ENCODE assay signal across 8 cellular contexts in genomic region chr16:58685084-58685449, GRCh38. TPM values are rescaled to one million over a fixed set of nuclear protein-coding genes. Genes with fewer than 3 reads are reported as not detected.
A peak's percentile ranks its signal among the peaks of the same experiment; 100 is the strongest.
DNase-seq lines count a peak whose midpoint lies in the region; ATAC-seq and TF ChIP-seq lines count a peak whose summit lies in the region.

No MANE protein-coding gene starts in this region.

- peaks cover 3 to 10% of the 10 kb centered on the region in 2 donors for H3K36me3 Mint-ChIP-seq in CD4-positive, alpha-beta memory T cell

- peak overlapping the region; percentile 46 to 82 for H3K4me3 ChIP-seq in CD4-positive, alpha-beta memory T cell (ENCODE audit: low read length in 2 of 2)
- H3K4me3 ChIP-seq in MM.1S (ENCODE audit: low read length) (peak overlapping the region; percentile 79), endocrine pancreas (ENCODE audit: control insufficient read depth, insufficient read depth, low read length) (peak overlapping the region; percentile 24), ovary (peak overlapping the region; percentile 81), left lung (peak overlapping the region in 1 of 2 donors; percentile 77)

- H3K9me3 Mint-ChIP-seq in CD4-positive, alpha-beta memory T cell, result peaks cover 0 to 2% (median 0%) of the 10 kb centered on the region in 8 donors

- intact Hi-C loops in CD4-positive, alpha-beta memory T cell (cut with micrococcal nuclease), result no loop called here
- intact Hi-C loops in ovary (cut with DNase I) (no loop called here), left lung (cut with DNase I) (no loop called here)

- no peaks in the 10 kb centered on the region for H3K9me3 ChIP-seq in CD4-positive, alpha-beta memory T cell (ENCODE audit: control insufficient read depth in 1 of 2, low read length in 2 of 2)
- H3K9me3 ChIP-seq in MM.1S (replicated peaks; ENCODE audit: insufficient read depth, low read length), result no peaks in the 10 kb centered on the region
- no peaks in the 10 kb centered on the region for H3K9me3 ChIP-seq in endocrine pancreas (ENCODE audit: control insufficient read depth, low read length)
- H3K9me3 ChIP-seq in ovary, result no peaks in the 10 kb centered on the region
- H3K9me3 ChIP-seq in left lung, result no peaks in the 10 kb centered on the region

- H3K9ac ChIP-seq in MM.1S (ENCODE audit: low read length), result no peak overlapping the region
- H3K9ac ChIP-seq in endocrine pancreas (ENCODE audit: control insufficient read depth, insufficient read depth, low read length), result no peak overlapping the region

- ATAC-seq in HG03159 (IDR thresholded peaks at IDR 0.05; ENCODE audit: unreplicated experiment), result no peak
- no peak for ATAC-seq in left lung

- H3K27ac ChIP-seq in CD4-positive, alpha-beta memory T cell (ENCODE audit: low read depth, low read length), result no peak overlapping the region
- H3K27ac ChIP-seq in MM.1S (ENCODE audit: low read length) (no peak overlapping the region), ovary (no peak overlapping the region), left lung (no peak overlapping the region)

- no peaks in the 10 kb centered on the region for H3K9me2 ChIP-seq in MM.1S (replicated peaks; ENCODE audit: insufficient read depth, low read length)

- no peak for TF ChIP-seq EP300 in ovary (IDR thresholded peaks at IDR 0.05)

- H3F3A ChIP-seq in MM.1S (ENCODE audit: insufficient read depth, low read length), result no peaks in the 10 kb centered on the region

- TF ChIP-seq CTCF in MM.1S (IDR thresholded peaks at IDR 0.05; ENCODE audit: low read length) (no peak), ovary (IDR thresholded peaks at IDR 0.05) (no peak), left lung (IDR thresholded peaks at IDR 0.05) (no peak), GM10266 (IDR thresholded peaks at IDR 0.05; ENCODE audit: control insufficient read depth, insufficient read depth, low read depth, missing control alignments) (no peak)

- no peak for TF ChIP-seq POLR2A in ovary (IDR thresholded peaks at IDR 0.05)

- peak overlapping the region in 4 of 7 donors; percentile 38 to 91 (median 88) for H3K27ac Mint-ChIP-seq in CD4-positive, alpha-beta memory T cell

- no peak for DNase-seq in CD4-positive, alpha-beta memory T cell
- DNase-seq in MM.1S (no peak), ovary (no peak), left lung (no peak), GM10266 (ENCODE audit: extremely low spot score) (no peak)
- DNase-seq in activated CD4-positive, CD25-positive, alpha-beta regulatory T cell treated with anti-CD3 and anti-CD28 coated beads, Interleukin-2, amount 50 U/mL, for 72 hours, result no peak

- peak overlapping the region; percentile 46 to 93 (median 92) for H3K4me3 Mint-ChIP-seq in CD4-positive, alpha-beta memory T cell

- POLR2A ChIA-PET in CD4-positive, alpha-beta memory T cell (lab: Charles Lee; ENCODE audit: partially characterized antibody), result interaction anchor here (0.6 to 1.9 kb wide), 6 partner anchors 12 to 293 kb away, joined by 3 to 12 read pairs (median 4); partner anchors contain the start of genes CNOT1 and GINS3

- peaks cover 11 to 22% (median 18%) of the 10 kb centered on the region in 4 donors for H3K4me1 Mint-ChIP-seq in CD4-positive, alpha-beta memory T cell

- peaks cover 20% of the 10 kb centered on the region for H3K4me1 ChIP-seq in CD4-positive, alpha-beta memory T cell (ENCODE audit: insufficient read depth, low read length)
- H3K4me1 ChIP-seq in MM.1S (ENCODE audit: low read length) (peaks cover 7% of the 10 kb centered on the region; the same call in 1 of the 2 replicates), endocrine pancreas (ENCODE audit: control insufficient read depth, insufficient read depth, low read length) (no peaks in the 10 kb centered on the region), ovary (ENCODE audit: insufficient read depth) (no peaks in the 10 kb centered on the region), left lung (peaks cover 0 to 21% of the 10 kb centered on the region in 2 donors)

- peak overlapping the region; percentile 79; the same call in 1 of the 2 replicates for H3K4me2 ChIP-seq in MM.1S (ENCODE audit: low read depth, low read length)

- WGBS in ovary, 3 donors, result 79 to 80% (median 79%) methylated on average over 6 of the region's 6 CpGs

- no peaks in the 10 kb centered on the region for H3K27me3 ChIP-seq in CD4-positive, alpha-beta memory T cell (ENCODE audit: insufficient read depth, low read length)
- H3K27me3 ChIP-seq in MM.1S (replicated peaks; ENCODE audit: insufficient read depth, low read length) (no peaks in the 10 kb centered on the region), endocrine pancreas (ENCODE audit: control insufficient read depth, insufficient read depth, low read length) (no peaks in the 10 kb centered on the region), ovary (no peaks in the 10 kb centered on the region), left lung (no peaks in the 10 kb centered on the region)

- H3K36me3 ChIP-seq in CD4-positive, alpha-beta memory T cell (ENCODE audit: insufficient read depth, low read length), result no peaks in the 10 kb centered on the region
- H3K36me3 ChIP-seq in MM.1S (replicated peaks; ENCODE audit: insufficient read depth, low read length), result no peaks in the 10 kb centered on the region
- no peaks in the 10 kb centered on the region for H3K36me3 ChIP-seq in endocrine pancreas (ENCODE audit: control insufficient read depth, insufficient read depth, low read length)
- H3K36me3 ChIP-seq in ovary, result no peaks in the 10 kb centered on the region
- peaks cover 0 to 10% of the 10 kb centered on the region in 2 donors for H3K36me3 ChIP-seq in left lung

- peaks cover 2 to 3% of the 10 kb centered on the region in 2 donors for H3K27me3 Mint-ChIP-seq in CD4-positive, alpha-beta memory T cell

- peaks cover 6% of the 10 kb centered on the region for H3K79me2 ChIP-seq in MM.1S (ENCODE audit: low read length)

- CTCF ChIA-PET in CD4-positive, alpha-beta memory T cell (lab: Charles Lee; ENCODE audit: partially characterized antibody), result interaction anchor here (1.1 to 1.2 kb wide), 2 partner anchors 71 to 173 kb away, joined by 3 to 6 read pairs; no protein-coding TSS in a partner anchor

- peak overlapping the region; percentile 96 for H2AFZ ChIP-seq in MM.1S (ENCODE audit: low read length)

- no peaks in the 10 kb centered on the region for H4K20me1 ChIP-seq in MM.1S (ENCODE audit: insufficient read depth, low read length)

RNA-seq across cellular contexts. Expression of gene SLC38A7, which starts 0.5 kb away (rescaled TPM):
- total RNA-seq in CD4-positive, alpha-beta memory T cell, result 10 to 100 TPM; 11.4 to 13.8 TPM
- polyA plus RNA-seq in CD4-positive, alpha-beta memory T cell, result 1 to 10 TPM; 3.5 to 6.7 TPM
- 10 to 100 TPM in 3 of 7 donors, 1 to 10 TPM in 4; 3.3 to 14.6 (median 9.7) TPM for total RNA-seq in ovary
- 10 to 100 TPM in 1 of 2 donors, 1 to 10 TPM in 1; 5.4 to 10.5 TPM for polyA plus RNA-seq in ovary
- 10 to 100 TPM; 25.1 to 32.6 TPM for total RNA-seq in left lung

RNA-seq across cellular contexts. Expression of gene GOT2, which starts 49.0 kb away (rescaled TPM):
- total RNA-seq in CD4-positive, alpha-beta memory T cell, result 10 to 100 TPM; 37.1 to 42.4 TPM
- polyA plus RNA-seq in CD4-positive, alpha-beta memory T cell, result 100 to 1,000 TPM in 1 of 2 donors, 10 to 100 TPM in 1; 86.3 to 113 TPM
- total RNA-seq in ovary, result 10 to 100 TPM; 23.7 to 63.9 (median 53.9) TPM
- 100 to 1,000 TPM in 1 of 2 donors, 10 to 100 TPM in 1; 31.9 to 121 TPM for polyA plus RNA-seq in ovary
- 10 to 100 TPM; 61.2 to 70.5 TPM for total RNA-seq in left lung

RNA-seq across cellular contexts. Expression of gene CNOT1, which starts 55.4 kb away (rescaled TPM):
- 100 to 1,000 TPM; 251 to 262 TPM for total RNA-seq in CD4-positive, alpha-beta memory T cell
- polyA plus RNA-seq in CD4-positive, alpha-beta memory T cell, result 100 to 1,000 TPM in 1 of 2 donors, 10 to 100 TPM in 1; 74.9 to 107 TPM
- 100 to 1,000 TPM in 5 of 7 donors, 10 to 100 TPM in 2; 64.7 to 145 (median 126) TPM for total RNA-seq in ovary
- 100 to 1,000 TPM in 1 of 2 donors, 10 to 100 TPM in 1; 63.8 to 105 TPM for polyA plus RNA-seq in ovary
- total RNA-seq in left lung, result 100 to 1,000 TPM; 137 to 166 TPM
